1 cellular context compared by ENCODE assay signal in the genomic region with DNA sequence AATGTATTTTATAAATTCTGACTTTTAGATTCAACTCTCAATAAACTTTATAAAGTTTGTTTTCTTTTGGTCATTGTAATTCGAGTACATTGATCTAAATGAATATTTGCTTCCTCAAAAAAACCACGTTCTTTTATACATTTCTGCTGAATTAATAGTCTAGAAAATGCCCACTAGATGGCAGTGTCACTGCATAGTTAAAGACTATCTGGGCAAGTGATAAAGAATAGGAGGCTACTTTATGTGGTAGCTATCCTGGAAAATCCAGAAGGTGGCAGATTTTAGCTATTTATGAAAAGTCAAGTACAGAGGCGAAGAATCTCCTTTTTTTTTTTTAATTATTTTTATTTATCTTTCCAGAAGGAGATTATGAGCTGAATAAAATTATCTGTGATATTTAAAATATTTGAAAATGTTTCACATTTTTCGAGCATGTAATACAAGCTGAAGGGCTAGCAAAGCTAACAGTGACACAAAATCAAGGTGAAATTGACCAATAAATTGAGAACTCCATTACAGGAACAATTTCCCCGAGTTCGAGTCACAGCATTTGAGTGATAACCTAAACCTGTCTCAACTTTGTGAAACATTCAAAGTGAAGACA.
TF ChIP-seq lines count a peak whose summit lies in the region.

No MANE protein-coding gene starts in this region.

TF ChIP-seq in HepG2, 621 proteins besides CTCF, POLR2A, EP300 and RAD21 (continued from another document):
- TF ChIP-seq, protein P1, sequence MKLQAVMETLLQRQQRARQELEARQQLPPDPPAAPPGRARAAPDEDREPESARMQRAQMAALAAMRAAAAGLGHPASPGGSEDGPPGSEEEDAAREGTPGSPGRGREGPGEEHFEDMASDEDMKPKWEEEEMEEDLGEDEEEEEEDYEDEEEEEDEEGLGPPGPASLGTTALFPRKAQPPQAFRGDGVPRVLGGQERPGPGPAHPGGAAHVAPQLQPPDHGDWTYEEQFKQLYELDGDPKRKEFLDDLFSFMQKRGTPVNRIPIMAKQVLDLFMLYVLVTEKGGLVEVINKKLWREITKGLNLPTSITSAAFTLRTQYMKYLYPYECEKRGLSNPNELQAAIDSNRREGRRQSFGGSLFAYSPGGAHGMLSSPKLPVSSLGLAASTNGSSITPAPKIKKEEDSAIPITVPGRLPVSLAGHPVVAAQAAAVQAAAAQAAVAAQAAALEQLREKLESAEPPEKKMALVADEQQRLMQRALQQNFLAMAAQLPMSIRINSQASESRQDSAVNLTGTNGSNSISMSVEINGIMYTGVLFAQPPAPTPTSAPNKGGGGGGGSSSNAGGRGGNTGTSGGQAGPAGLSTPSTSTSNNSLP (IDR thresholded peaks at IDR 0.05; ENCODE audit: low read depth, low read length) = peak; percentile 78; the same call in 1 of the 2 replicates
- TF ChIP-seq, protein P2, sequence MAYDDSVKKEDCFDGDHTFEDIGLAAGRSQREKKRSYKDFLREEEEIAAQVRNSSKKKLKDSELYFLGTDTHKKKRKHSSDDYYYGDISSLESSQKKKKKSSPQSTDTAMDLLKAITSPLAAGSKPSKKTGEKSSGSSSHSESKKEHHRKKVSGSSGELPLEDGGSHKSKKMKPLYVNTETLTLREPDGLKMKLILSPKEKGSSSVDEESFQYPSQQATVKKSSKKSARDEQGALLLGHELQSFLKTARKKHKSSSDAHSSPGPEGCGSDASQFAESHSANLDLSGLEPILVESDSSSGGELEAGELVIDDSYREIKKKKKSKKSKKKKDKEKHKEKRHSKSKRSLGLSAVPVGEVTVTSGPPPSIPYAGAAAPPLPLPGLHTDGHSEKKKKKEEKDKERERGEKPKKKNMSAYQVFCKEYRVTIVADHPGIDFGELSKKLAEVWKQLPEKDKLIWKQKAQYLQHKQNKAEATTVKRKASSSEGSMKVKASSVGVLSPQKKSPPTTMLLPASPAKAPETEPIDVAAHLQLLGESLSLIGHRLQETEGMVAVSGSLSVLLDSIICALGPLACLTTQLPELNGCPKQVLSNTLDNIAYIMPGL (CRISPR knock-in tag; IDR thresholded peaks at IDR 0.05; ENCODE audit: borderline replicate concordance in 1 of 2, low read depth in 1 of 2) = no peak
- TF ChIP-seq KLF9 (CRISPR knock-in tag; IDR thresholded peaks at IDR 0.05; ENCODE audit: low read depth) (no peak), JUNB (CRISPR knock-in tag; IDR thresholded peaks at IDR 0.05; ENCODE audit: borderline replicate concordance) (no peak), SMC3 (IDR thresholded peaks at IDR 0.05; ENCODE audit: low read length) (peak; percentile 69), KDM3A (CRISPR knock-in tag; IDR thresholded peaks at IDR 0.05; ENCODE audit: low read depth) (no peak), ISX (CRISPR knock-in tag; conservative IDR thresholded peaks at IDR 0.05) (no peak), STAG1 (CRISPR knock-in tag; IDR thresholded peaks at IDR 0.05) (peak; percentile 75), MIXL1 (CRISPR knock-in tag; IDR thresholded peaks at IDR 0.05) (0 out of 2 replicates have a peak, but pooled peaks have one; percentile 22), CCAR2 (optimal IDR thresholded peaks at IDR 0.05; ENCODE audit: low read depth, low read length) (no peak), RFX1 (IDR thresholded peaks at IDR 0.05) (no peak), ZNF790 (CRISPR knock-in tag; IDR thresholded peaks at IDR 0.05; ENCODE audit: borderline replicate concordance) (no peak), HCFC1 (IDR thresholded peaks at IDR 0.05; ENCODE audit: low read depth, low read length) (no peak), ZNF619 (CRISPR knock-in tag; IDR thresholded peaks at IDR 0.05) (no peak), ZNF558 (CRISPR knock-in tag; IDR thresholded peaks at IDR 0.05; ENCODE audit: borderline replicate concordance) (no peak), HDAC1 (CRISPR knock-in tag; IDR thresholded peaks at IDR 0.05) (no peak), ZNF773 (CRISPR knock-in tag; IDR thresholded peaks at IDR 0.05; ENCODE audit: borderline replicate concordance) (no peak)
- TF ChIP-seq, protein P3, sequence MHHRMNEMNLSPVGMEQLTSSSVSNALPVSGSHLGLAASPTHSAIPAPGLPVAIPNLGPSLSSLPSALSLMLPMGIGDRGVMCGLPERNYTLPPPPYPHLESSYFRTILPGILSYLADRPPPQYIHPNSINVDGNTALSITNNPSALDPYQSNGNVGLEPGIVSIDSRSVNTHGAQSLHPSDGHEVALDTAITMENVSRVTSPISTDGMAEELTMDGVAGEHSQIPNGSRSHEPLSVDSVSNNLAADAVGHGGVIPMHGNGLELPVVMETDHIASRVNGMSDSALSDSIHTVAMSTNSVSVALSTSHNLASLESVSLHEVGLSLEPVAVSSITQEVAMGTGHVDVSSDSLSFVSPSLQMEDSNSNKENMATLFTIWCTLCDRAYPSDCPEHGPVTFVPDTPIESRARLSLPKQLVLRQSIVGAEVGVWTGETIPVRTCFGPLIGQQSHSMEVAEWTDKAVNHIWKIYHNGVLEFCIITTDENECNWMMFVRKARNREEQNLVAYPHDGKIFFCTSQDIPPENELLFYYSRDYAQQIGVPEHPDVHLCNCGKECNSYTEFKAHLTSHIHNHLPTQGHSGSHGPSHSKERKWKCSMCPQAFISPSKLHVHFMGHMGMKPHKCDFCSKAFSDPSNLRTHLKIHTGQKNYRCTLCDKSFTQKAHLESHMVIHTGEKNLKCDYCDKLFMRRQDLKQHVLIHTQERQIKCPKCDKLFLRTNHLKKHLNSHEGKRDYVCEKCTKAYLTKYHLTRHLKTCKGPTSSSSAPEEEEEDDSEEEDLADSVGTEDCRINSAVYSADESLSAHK (CRISPR knock-in tag; IDR thresholded peaks at IDR 0.05; ENCODE audit: borderline replicate concordance) = no peak
- TF ChIP-seq, protein P4, sequence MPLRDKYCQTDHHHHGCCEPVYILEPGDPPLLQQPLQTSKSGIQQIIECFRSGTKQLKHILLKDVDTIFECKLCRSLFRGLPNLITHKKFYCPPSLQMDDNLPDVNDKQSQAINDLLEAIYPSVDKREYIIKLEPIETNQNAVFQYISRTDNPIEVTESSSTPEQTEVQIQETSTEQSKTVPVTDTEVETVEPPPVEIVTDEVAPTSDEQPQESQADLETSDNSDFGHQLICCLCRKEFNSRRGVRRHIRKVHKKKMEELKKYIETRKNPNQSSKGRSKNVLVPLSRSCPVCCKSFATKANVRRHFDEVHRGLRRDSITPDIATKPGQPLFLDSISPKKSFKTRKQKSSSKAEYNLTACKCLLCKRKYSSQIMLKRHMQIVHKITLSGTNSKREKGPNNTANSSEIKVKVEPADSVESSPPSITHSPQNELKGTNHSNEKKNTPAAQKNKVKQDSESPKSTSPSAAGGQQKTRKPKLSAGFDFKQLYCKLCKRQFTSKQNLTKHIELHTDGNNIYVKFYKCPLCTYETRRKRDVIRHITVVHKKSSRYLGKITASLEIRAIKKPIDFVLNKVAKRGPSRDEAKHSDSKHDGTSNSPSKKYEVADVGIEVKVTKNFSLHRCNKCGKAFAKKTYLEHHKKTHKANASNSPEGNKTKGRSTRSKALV (CRISPR knock-in tag; IDR thresholded peaks at IDR 0.05) = no peak
- TF ChIP-seq, protein P5, sequence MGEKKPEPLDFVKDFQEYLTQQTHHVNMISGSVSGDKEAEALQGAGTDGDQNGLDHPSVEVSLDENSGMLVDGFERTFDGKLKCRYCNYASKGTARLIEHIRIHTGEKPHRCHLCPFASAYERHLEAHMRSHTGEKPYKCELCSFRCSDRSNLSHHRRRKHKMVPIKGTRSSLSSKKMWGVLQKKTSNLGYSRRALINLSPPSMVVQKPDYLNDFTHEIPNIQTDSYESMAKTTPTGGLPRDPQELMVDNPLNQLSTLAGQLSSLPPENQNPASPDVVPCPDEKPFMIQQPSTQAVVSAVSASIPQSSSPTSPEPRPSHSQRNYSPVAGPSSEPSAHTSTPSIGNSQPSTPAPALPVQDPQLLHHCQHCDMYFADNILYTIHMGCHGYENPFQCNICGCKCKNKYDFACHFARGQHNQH (CRISPR knock-in tag; IDR thresholded peaks at IDR 0.05) = no peak
- TF ChIP-seq, protein P6, sequence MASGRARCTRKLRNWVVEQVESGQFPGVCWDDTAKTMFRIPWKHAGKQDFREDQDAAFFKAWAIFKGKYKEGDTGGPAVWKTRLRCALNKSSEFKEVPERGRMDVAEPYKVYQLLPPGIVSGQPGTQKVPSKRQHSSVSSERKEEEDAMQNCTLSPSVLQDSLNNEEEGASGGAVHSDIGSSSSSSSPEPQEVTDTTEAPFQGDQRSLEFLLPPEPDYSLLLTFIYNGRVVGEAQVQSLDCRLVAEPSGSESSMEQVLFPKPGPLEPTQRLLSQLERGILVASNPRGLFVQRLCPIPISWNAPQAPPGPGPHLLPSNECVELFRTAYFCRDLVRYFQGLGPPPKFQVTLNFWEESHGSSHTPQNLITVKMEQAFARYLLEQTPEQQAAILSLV (CRISPR knock-in tag; IDR thresholded peaks at IDR 0.05; ENCODE audit: borderline replicate concordance) = no peak
- TF ChIP-seq, protein P7, sequence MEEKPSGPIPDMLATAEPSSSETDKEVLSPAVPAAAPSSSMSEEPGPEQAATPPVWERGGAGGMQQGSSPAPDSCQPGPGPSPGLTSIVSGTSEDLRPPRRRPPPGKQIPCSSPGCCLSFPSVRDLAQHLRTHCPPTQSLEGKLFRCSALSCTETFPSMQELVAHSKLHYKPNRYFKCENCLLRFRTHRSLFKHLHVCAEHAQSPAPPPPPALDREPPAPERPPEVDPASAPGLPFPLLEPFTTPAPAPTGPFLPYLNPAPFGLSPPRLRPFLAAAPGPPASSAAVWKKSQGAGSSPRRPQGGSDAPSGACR (CRISPR knock-in tag; IDR thresholded peaks at IDR 0.05) = no peak
